In genomic region chr10:119177708-119178370, GRCh38 we compare ENCODE assay signal across 8 cellular contexts. TPM values are rescaled to one million over a fixed set of nuclear protein-coding genes. Genes with fewer than 3 reads are reported as not detected.
A peak's percentile ranks its signal among the peaks of the same experiment; 100 is the strongest.
DNase-seq lines count a peak whose midpoint lies in the region; ATAC-seq and TF ChIP-seq lines count a peak whose summit lies in the region.

No MANE protein-coding gene starts in this region.

- H3K4me1 ChIP-seq in OCI-LY1 (ENCODE audit: insufficient read depth, low read length, severe bottlenecking) (peaks cover 23% of the 10 kb centered on the region), mammary epithelial cell (ENCODE audit: insufficient read depth, low read length) (peaks cover 10% of the 10 kb centered on the region), mucosa of descending colon (ENCODE audit: low read depth) (peaks cover 7% of the 10 kb centered on the region), upper lobe of left lung (peaks cover 8 to 21% (median 13%) of the 10 kb centered on the region in 4 donors)

- no peaks in the 10 kb centered on the region for H4K20me1 ChIP-seq in OCI-LY1 (ENCODE audit: insufficient read depth, low read length)
- no peaks in the 10 kb centered on the region for H4K20me1 ChIP-seq in mammary epithelial cell (ENCODE audit: insufficient read depth, low read length)

- 0% methylated on average over 8 of the region's 21 CpGs for WGBS in mammary epithelial cell (ENCODE audit: low coverage, missing lambda C conversion rate)
- WGBS in upper lobe of left lung, 2 donors = 24% methylated on average over 20 to 21 of the region's 21 CpGs

- no peak for TF ChIP-seq POLR2A in upper lobe of left lung (IDR thresholded peaks at IDR 0.05)

- H3K79me2 ChIP-seq in OCI-LY1 (ENCODE audit: insufficient read depth, low read length) (peaks cover 24% of the 10 kb centered on the region), mammary epithelial cell (ENCODE audit: insufficient read depth, low read length) (peaks cover 46% of the 10 kb centered on the region)

- H2AFZ ChIP-seq in OCI-LY1 (ENCODE audit: low read length) (no peak overlapping the region), mammary epithelial cell (ENCODE audit: low read depth, low read length) (peak overlapping the region; percentile 94)

- ATAC-seq in GM21528 (IDR thresholded peaks at IDR 0.05; ENCODE audit: low FRiP score, unreplicated experiment) (peak; percentile 6), mucosa of descending colon (peak; percentile 33), upper lobe of left lung (ENCODE audit: low FRiP score in 2 of 2) (peak; percentile 7 to 22)

- H3K9me2 ChIP-seq in OCI-LY1 (ENCODE audit: low read depth, low read length) = no peaks in the 10 kb centered on the region

- TF ChIP-seq CTCF in AG04449 (IDR thresholded peaks at IDR 0.05; ENCODE audit: insufficient read depth, low read length, missing control alignments) = no peak
- no peak for TF ChIP-seq CTCF in OCI-LY1 (IDR thresholded peaks at IDR 0.05; ENCODE audit: low read length)
- no peak for TF ChIP-seq CTCF in mammary epithelial cell (conservative IDR thresholded peaks at IDR 0.05 in 1 of 2, IDR thresholded peaks at IDR 0.05 in 1 of 2; ENCODE audit: extremely low read depth in 1 of 2, insufficient read depth in 1 of 2, low read depth in 1 of 2, low read length in 2 of 2)
- TF ChIP-seq CTCF in mucosa of descending colon (IDR thresholded peaks at IDR 0.05) = no peak
- TF ChIP-seq CTCF in upper lobe of left lung (IDR thresholded peaks at IDR 0.05) = no peak

- H3K4me3 ChIP-seq in AG04449 (ENCODE audit: low read depth, low read length) (peak overlapping the region; percentile 97), OCI-LY1 (ENCODE audit: low read depth, low read length, poor library complexity, severe bottlenecking) (peak overlapping the region; percentile 86), mammary epithelial cell (replicated peaks in 1 of 3; ENCODE audit: insufficient read depth in 1 of 3, low read depth in 2 of 3, low read length in 3 of 3) (peak overlapping the region; percentile 67 to 100 (median 88)), mucosa of descending colon (peak overlapping the region; percentile 75), upper lobe of left lung (peak overlapping the region; percentile 60 to 87 (median 68))

- no peak for TF ChIP-seq EP300 in upper lobe of left lung (IDR thresholded peaks at IDR 0.05)

- peak overlapping the region; percentile 61 for H3K4me2 ChIP-seq in OCI-LY1 (ENCODE audit: low read length)
- H3K4me2 ChIP-seq in mammary epithelial cell (ENCODE audit: insufficient read depth, low read depth, low read length) = peak overlapping the region; percentile 65

- H3K9me3 ChIP-seq in OCI-LY1 (ENCODE audit: low read length) (no peaks in the 10 kb centered on the region), mammary epithelial cell (replicated peaks; ENCODE audit: insufficient read depth, low read length) (no peaks in the 10 kb centered on the region), mucosa of descending colon (no peaks in the 10 kb centered on the region), upper lobe of left lung (no peaks in the 10 kb centered on the region)

- H3F3A ChIP-seq in OCI-LY1 (ENCODE audit: insufficient read depth, low read length) = no peaks in the 10 kb centered on the region

- H3K36me3 ChIP-seq in OCI-LY1 (ENCODE audit: insufficient read depth, low read length) (peaks cover 38% of the 10 kb centered on the region), mammary epithelial cell (ENCODE audit: insufficient read depth, low read length) (peaks cover 5% of the 10 kb centered on the region), mucosa of descending colon (ENCODE audit: low read depth) (no peaks in the 10 kb centered on the region), upper lobe of left lung (peaks cover 6 to 25% (median 14%) of the 10 kb centered on the region in 4 donors)

- dilution Hi-C loops in mammary epithelial cell (cut with HindIII; ENCODE audit: low sequenced_read_pairs) = no loop called here

- intact Hi-C loops in mammary epithelial cell (cut with micrococcal nuclease) (loop anchor here (2.0 to 5.0 kb wide), 2 partner anchors 21 to 96 kb away; partner anchors contain the start of gene EIF3A), mucosa of descending colon (cut with DNase I, micrococcal nuclease) (no loop called here)

- no peak for DNase-seq in AG04449 (ENCODE audit: low read depth, low spot score)
- no peak for DNase-seq in mammary epithelial cell
- peak in 1 of 3 donors; percentile 50 for DNase-seq in mucosa of descending colon
- peak in 1 of 2 donors; percentile 23 for DNase-seq in upper lobe of left lung
- no peak for DNase-seq in DMS79 treated with DMSO at 0.1 percent for 48 hours (lab: John Stamatoyannopoulos, UW)
- no peak for DNase-seq in SW 1271 (lab: John Stamatoyannopoulos, UW)

- POLR2A ChIA-PET in AG04449 (lab: Yijun Ruan, JAX) = no interaction called here

- CTCF ChIA-PET in AG04449 (lab: Yijun Ruan, JAX) (interaction anchor here (2.2 kb wide), 1 partner anchor 21 kb away, joined by 10 read pairs; no protein-coding TSS in a partner anchor), mammary epithelial cell (lab: Charles Lee; ENCODE audit: low non-redundant PET) (no interaction called here)

- BruUV-seq in mammary epithelial cell (replicated peaks; lab: Mats Ljungman, UMichigan) = no TSS peak

- H3K27me3 ChIP-seq in OCI-LY1 (ENCODE audit: insufficient read depth, low read length) (no peaks in the 10 kb centered on the region), mammary epithelial cell (ENCODE audit: insufficient read depth, low read length) (no peaks in the 10 kb centered on the region), upper lobe of left lung (no peaks in the 10 kb centered on the region)

- H3K9ac ChIP-seq in OCI-LY1 (ENCODE audit: low read length) (peak overlapping the region; percentile 91), mammary epithelial cell (ENCODE audit: insufficient read depth, low read length) (peak overlapping the region; percentile 82)

- in situ Hi-C loops in mammary epithelial cell (cut with MboI; ENCODE audit: low sequenced_read_pairs in 2 of 2) = no loop called here

- H3K27ac ChIP-seq in OCI-LY1 (ENCODE audit: low read depth, low read length, poor library complexity, severe bottlenecking) = peak overlapping the region; percentile 62
- peak overlapping the region; percentile 51 for H3K27ac ChIP-seq in mammary epithelial cell (ENCODE audit: insufficient read depth, low read depth, low read length)
- peak overlapping the region; percentile 82 to 94 (median 86) for H3K27ac ChIP-seq in upper lobe of left lung

RNA-seq across cellular contexts. Expression of gene PRDX3, which starts 0.8 kb away (rescaled TPM):
- total RNA-seq in mammary epithelial cell (100 to 1,000 TPM in 1 of 2 donors, 10 to 100 TPM in 1; 96.6 to 125 TPM), mucosa of descending colon (100 to 1,000 TPM in 2 of 3 donors, 10 to 100 TPM in 1; 98.6 to 140 (median 107) TPM), upper lobe of left lung (100 to 1,000 TPM in 1 of 6 donors, 10 to 100 TPM in 5; 29.9 to 104 (median 85.1) TPM)
- 167 TPM for polyA plus RNA-seq in mammary epithelial cell
- polyA minus RNA-seq in mammary epithelial cell = 144 TPM

RNA-seq across cellular contexts. Expression of gene SFXN4, which starts 12.3 kb away (rescaled TPM):
- total RNA-seq in mammary epithelial cell = 10 to 100 TPM; 11.3 to 22.6 TPM
- polyA plus RNA-seq in mammary epithelial cell = 15.7 TPM
- polyA minus RNA-seq in mammary epithelial cell = 44.1 TPM
- total RNA-seq in mucosa of descending colon = 10 to 100 TPM; 25.4 to 48.8 (median 34.6) TPM
- total RNA-seq in upper lobe of left lung = 10 to 100 TPM in 5 of 6 donors, 1 to 10 TPM in 1; 4.4 to 47.1 (median 19.0) TPM

RNA-seq across cellular contexts. Expression of gene GRK5, which starts 29.5 kb away (rescaled TPM):
- 1 to 10 TPM; 1.2 to 6.9 TPM for total RNA-seq in mammary epithelial cell
- polyA plus RNA-seq in mammary epithelial cell = 4.0 TPM
- polyA minus RNA-seq in mammary epithelial cell = 2.5 TPM
- 10 to 100 TPM in 1 of 3 donors, 1 to 10 TPM in 2; 6.6 to 27.1 (median 8.3) TPM for total RNA-seq in mucosa of descending colon
- 10 to 100 TPM; 38.6 to 80.9 (median 61.1) TPM for total RNA-seq in upper lobe of left lung
